ENCODE assay signal across 1 cellular context in the genomic region with DNA sequence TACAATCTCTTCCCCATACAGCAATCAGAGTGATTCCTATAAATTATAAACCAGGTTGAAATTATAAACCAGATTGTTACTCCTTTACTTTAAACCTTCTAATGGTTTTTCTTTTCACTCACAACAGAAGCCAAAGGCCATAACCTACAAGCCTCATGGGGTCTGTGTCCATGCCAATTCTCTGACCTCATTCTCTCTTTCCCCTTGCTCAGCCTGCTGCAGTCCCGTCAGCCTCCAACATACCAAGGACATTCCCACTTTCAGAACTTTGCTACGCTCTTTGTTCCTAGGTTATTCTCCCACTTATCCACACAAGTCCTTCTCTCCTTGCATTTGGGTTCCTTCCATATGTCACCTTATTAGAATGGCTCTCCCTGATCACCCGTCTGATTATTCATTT.
TF ChIP-seq lines count a peak whose summit lies in the region.

No MANE protein-coding gene starts in this region.

TF ChIP-seq in HCT116, 20 proteins besides CTCF, POLR2A, EP300 and RAD21 (continued from another document):
- TF ChIP-seq, protein P1, sequence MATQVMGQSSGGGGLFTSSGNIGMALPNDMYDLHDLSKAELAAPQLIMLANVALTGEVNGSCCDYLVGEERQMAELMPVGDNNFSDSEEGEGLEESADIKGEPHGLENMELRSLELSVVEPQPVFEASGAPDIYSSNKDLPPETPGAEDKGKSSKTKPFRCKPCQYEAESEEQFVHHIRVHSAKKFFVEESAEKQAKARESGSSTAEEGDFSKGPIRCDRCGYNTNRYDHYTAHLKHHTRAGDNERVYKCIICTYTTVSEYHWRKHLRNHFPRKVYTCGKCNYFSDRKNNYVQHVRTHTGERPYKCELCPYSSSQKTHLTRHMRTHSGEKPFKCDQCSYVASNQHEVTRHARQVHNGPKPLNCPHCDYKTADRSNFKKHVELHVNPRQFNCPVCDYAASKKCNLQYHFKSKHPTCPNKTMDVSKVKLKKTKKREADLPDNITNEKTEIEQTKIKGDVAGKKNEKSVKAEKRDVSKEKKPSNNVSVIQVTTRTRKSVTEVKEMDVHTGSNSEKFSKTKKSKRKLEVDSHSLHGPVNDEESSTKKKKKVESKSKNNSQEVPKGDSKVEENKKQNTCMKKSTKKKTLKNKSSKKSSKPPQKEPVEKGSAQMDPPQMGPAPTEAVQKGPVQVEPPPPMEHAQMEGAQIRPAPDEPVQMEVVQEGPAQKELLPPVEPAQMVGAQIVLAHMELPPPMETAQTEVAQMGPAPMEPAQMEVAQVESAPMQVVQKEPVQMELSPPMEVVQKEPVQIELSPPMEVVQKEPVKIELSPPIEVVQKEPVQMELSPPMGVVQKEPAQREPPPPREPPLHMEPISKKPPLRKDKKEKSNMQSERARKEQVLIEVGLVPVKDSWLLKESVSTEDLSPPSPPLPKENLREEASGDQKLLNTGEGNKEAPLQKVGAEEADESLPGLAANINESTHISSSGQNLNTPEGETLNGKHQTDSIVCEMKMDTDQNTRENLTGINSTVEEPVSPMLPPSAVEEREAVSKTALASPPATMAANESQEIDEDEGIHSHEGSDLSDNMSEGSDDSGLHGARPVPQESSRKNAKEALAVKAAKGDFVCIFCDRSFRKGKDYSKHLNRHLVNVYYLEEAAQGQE (IDR thresholded peaks at IDR 0.05; ENCODE audit: low read depth) = no peak
- TF ChIP-seq, protein P2, sequence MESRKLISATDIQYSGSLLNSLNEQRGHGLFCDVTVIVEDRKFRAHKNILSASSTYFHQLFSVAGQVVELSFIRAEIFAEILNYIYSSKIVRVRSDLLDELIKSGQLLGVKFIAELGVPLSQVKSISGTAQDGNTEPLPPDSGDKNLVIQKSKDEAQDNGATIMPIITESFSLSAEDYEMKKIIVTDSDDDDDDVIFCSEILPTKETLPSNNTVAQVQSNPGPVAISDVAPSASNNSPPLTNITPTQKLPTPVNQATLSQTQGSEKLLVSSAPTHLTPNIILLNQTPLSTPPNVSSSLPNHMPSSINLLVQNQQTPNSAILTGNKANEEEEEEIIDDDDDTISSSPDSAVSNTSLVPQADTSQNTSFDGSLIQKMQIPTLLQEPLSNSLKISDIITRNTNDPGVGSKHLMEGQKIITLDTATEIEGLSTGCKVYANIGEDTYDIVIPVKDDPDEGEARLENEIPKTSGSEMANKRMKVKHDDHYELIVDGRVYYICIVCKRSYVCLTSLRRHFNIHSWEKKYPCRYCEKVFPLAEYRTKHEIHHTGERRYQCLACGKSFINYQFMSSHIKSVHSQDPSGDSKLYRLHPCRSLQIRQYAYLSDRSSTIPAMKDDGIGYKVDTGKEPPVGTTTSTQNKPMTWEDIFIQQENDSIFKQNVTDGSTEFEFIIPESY (IDR thresholded peaks at IDR 0.05; ENCODE audit: extremely low read depth, insufficient replicate concordance, low read length) = no peak
- TF ChIP-seq YY1 (IDR thresholded peaks at IDR 0.05; ENCODE audit: extremely low read depth, insufficient replicate concordance, low read depth, low read length) = no peak
- no peak for TF ChIP-seq ELF1 (IDR thresholded peaks at IDR 0.05; ENCODE audit: borderline replicate concordance, low read depth)
- no peak for TF ChIP-seq ZFX (IDR thresholded peaks at IDR 0.05)
- TF ChIP-seq EZH2phosphoT487 (IDR thresholded peaks at IDR 0.05; ENCODE audit: borderline replicate concordance) = no peak
